8 cellular contexts compared by ENCODE assay signal in the genomic region with DNA sequence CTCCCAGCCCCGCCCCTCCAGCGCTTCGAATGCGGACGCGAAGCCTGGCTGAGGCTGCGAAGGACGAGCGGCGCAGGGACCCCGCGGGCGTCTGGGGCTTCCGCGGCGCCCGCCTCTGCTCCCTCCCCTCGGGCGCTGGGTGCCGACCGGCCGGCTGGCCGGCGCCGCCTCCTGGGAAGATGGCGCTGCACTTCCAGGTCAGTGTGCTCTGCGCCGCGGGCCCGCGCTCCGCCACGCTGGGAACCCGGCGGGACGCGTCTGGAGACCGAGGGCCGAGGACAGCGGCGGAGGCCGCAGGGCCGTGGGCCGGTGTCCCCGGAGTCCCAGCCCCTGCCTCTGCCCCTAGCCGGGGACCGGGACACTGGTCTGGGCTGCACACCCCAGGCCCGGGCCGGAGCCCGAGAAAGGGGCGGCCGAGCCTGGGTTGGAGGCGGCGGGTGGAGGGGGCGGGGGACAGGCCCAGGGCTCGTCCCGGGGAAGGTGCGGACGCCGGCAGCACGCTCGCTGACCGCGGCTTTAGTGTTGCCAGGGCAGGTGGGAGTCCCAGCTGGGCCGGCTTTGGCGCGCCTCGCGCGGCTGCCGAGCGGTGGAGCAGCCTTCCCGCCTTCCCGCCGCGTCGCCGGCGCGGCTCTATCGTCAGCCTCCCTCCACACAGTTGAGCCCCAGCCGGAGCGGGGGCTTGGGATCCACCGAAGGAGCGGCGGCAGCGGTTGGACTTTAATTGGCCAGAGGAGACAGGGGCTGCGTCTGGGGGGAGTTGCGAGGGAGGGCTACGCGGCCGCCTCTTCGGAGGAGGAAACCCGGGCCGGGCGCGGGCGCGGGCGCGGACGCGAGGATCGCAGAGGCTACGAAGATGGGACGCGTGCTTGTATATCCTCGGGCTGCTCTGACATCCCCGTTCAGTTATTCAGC. TPM values are rescaled to one million over a fixed set of nuclear protein-coding genes. Genes with fewer than 3 reads are reported as not detected.
DNase-seq lines count a peak whose midpoint lies in the region; ATAC-seq and TF ChIP-seq lines count a peak whose summit lies in the region.

A gene (plus strand): TSS at position 164 of the 912 bp plus-strand sequence.

- peaks cover 29% of the 10 kb centered on the region for H3K36me3 Mint-ChIP-seq in neural crest cell (ENCODE audit: low read depth)

- H3K4me1 Mint-ChIP-seq in neural crest cell: peaks cover 23% of the 10 kb centered on the region

- peaks cover 9% of the 10 kb centered on the region for H3K9me3 ChIP-seq in MG63
- H3K9me3 ChIP-seq in WERI-Rb-1 (ENCODE audit: severe bottlenecking): peaks cover 11% of the 10 kb centered on the region
- H3K9me3 ChIP-seq in gastroesophageal sphincter: peaks cover 0 to 33% (median 0%) of the 10 kb centered on the region in 3 donors

- TF ChIP-seq CTCF in WERI-Rb-1 (IDR thresholded peaks at IDR 0.05; ENCODE audit: low read depth, low read length) (0 out of 2 replicates have a peak, but pooled peaks have one; percentile 12), gastroesophageal sphincter (IDR thresholded peaks at IDR 0.05) (peak in 1 of 4 experiments; percentile 17), neural crest cell (conservative IDR thresholded peaks at IDR 0.05) (peak; percentile 19)

- H3K9me3 Mint-ChIP-seq in neural crest cell: peaks cover 20% of the 10 kb centered on the region

- no CpG with 5 or more reads among the region's 109 CpGs for WGBS in gastroesophageal sphincter (ENCODE audit: low coverage in 1 of 2), 2 donors

- DNase-seq in DMS 273 treated with DMSO at 0.1 percent for 48 hours (lab: John Stamatoyannopoulos, UW) (peak; percentile 33), MG63 (peak; percentile 83), WERI-Rb-1 (peak; percentile 82), neural crest cell (ENCODE audit: low read depth, low spot score) (peak; percentile 65), germinal center (ENCODE audit: low spot score) (no peak), SHP77 treated with DMSO at 0.1 percent for 48 hours (lab: John Stamatoyannopoulos, UW) (no peak)

- peaks cover 6% of the 10 kb centered on the region for H3K27me3 Mint-ChIP-seq in neural crest cell (ENCODE audit: low read depth)

- no peak for TF ChIP-seq POLR2A in gastroesophageal sphincter (IDR thresholded peaks at IDR 0.05)

- H3K27me3 ChIP-seq in MG63 (no peaks in the 10 kb centered on the region), WERI-Rb-1 (ENCODE audit: insufficient read depth, low read depth, severe bottlenecking) (no peaks in the 10 kb centered on the region), gastroesophageal sphincter (no peaks in the 10 kb centered on the region)

- TF ChIP-seq EP300 in gastroesophageal sphincter (IDR thresholded peaks at IDR 0.05): no peak

- H3K4me3 Mint-ChIP-seq in neural crest cell: peak within 1 kb of the TSS; percentile 90

- H3K27ac ChIP-seq in WERI-Rb-1: peak within 1 kb of the TSS; percentile 91
- H3K27ac ChIP-seq in gastroesophageal sphincter: peak within 1 kb of the TSS in 3 of 4 donors; percentile 48 to 74 (median 55)

- H3K36me3 ChIP-seq in MG63 (no peaks in the 10 kb centered on the region), WERI-Rb-1 (peaks cover 3% of the 10 kb centered on the region; the same call in 1 of the 2 replicates), gastroesophageal sphincter (no peaks in the 10 kb centered on the region)

- H3K4me3 ChIP-seq in MG63 (peak within 1 kb of the TSS; percentile 72), WERI-Rb-1 (ENCODE audit: low read depth, low read length) (peak within 1 kb of the TSS; percentile 86), gastroesophageal sphincter (peak within 1 kb of the TSS; percentile 66 to 76)

- H3K4me1 ChIP-seq in gastroesophageal sphincter: peaks cover 0 to 17% (median 0%) of the 10 kb centered on the region in 3 donors

- peak within 1 kb of the TSS; percentile 95 for H3K27ac Mint-ChIP-seq in neural crest cell (ENCODE audit: unreplicated experiment)

- peak; percentile 80 for ATAC-seq in gastroesophageal sphincter
- ATAC-seq in GM21825 (IDR thresholded peaks at IDR 0.05; ENCODE audit: unreplicated experiment): no peak

RNA-seq across cellular contexts. Expression of the gene that starts here (rescaled TPM):
- 5.5 and 10.1 TPM in 2 replicates for total RNA-seq in MG63 (2014; rRNA removed; shearing (Covaris generic); ENCODE audit: low replicate concordance)
- 10 to 100 TPM in 3 of 4 donors, 1 to 10 TPM in 1; 7.7 to 21.7 (median 13.8) TPM for total RNA-seq in gastroesophageal sphincter
- total RNA-seq in neural crest cell: 24.2 and 26.9 TPM in 2 replicates

Comparison
In these comparisons a context has a peak if more than half of its experiments do, and no peak if none do; other contexts are left out.
1. DNase-seq: peak in DMS 273 treated with DMSO at 0.1 percent for 48 hours (single experiment), MG63 (single experiment), WERI-Rb-1 (single experiment) and neural crest cell (single experiment); none in germinal center (single experiment) and SHP77 treated with DMSO at 0.1 percent for 48 hours (single experiment).
2. Peak in every context shown above with its lines, with median percentiles within 50 percentile points of each other: H3K4me3 ChIP-seq.